In the genomic region with DNA sequence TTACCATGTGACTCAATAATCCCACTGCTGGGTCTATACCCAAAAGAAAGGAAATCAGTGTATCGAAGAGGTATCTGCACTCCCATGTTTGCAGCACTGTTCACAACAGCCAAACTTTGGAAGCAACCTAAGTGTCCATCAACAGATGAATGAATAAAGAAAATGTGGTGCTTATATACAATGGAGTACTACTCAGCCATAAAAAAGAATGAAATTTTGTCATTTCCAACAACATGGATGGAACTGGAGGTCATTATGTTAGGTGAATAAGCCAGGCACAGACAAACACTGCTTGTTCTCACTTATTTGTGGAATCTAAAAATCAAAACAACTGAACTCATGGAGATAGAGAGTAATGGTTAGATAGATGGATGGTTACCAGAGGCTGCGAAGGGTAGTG, we compare ENCODE assay signal across 29 cellular contexts.
"Had no signal": no experiment of that assay in that cellular context is flagged by ENCODE, and none has a peak within 500 bp of the region (broad histone marks: within the 10 kb centered on the region; RNA-seq: fewer than 3 reads in every experiment).

No MANE protein-coding gene starts in this region.

- H3K9me3 Mint-ChIP-seq: dendritic cell treated with granulocyte-macrophage colony-stimulating factor and Interleukin-4, amounts not matched to agents 40 ng/mL and 50 ng/mL, for 4 days; effector memory CD8-positive, alpha-beta T cell had no signal

- H3K9me3 ChIP-seq: colonic mucosa, esophagus muscularis mucosa, esophagus squamous epithelium, gastroesophageal sphincter had no signal

- H3K4me3 ChIP-seq: colonic mucosa, coronary artery, dorsolateral prefrontal cortex, esophagus muscularis mucosa, esophagus squamous epithelium, gastrocnemius medialis, gastroesophageal sphincter, heart left ventricle, heart right ventricle had no signal

- FAIRE-seq: colon, endometrium, endothelial cell of umbilical vein, frontal cortex had no signal

- H3K27ac ChIP-seq: colonic mucosa, coronary artery, dorsolateral prefrontal cortex, epithelial cell of prostate, esophagus muscularis mucosa, esophagus squamous epithelium, foreskin keratinocyte, gastrocnemius medialis, gastroesophageal sphincter, heart left ventricle, heart right ventricle had no signal

- H3K27me3 ChIP-seq: colonic mucosa, dorsolateral prefrontal cortex, esophagus muscularis mucosa, esophagus squamous epithelium, foreskin keratinocyte, gastrocnemius medialis, gastroesophageal sphincter, heart left ventricle, heart right ventricle had no signal

- H3K4me1 Mint-ChIP-seq: endodermal cell had no signal

- H3K4me1 ChIP-seq: colonic mucosa, esophagus muscularis mucosa, esophagus squamous epithelium, foreskin keratinocyte, gastroesophageal sphincter, heart left ventricle, heart right ventricle had no signal

- H3K36me3 ChIP-seq: colonic mucosa had no signal

- H3K27ac Mint-ChIP-seq: dendritic cell treated with granulocyte-macrophage colony-stimulating factor and Interleukin-4, amounts not matched to agents 40 ng/mL and 50 ng/mL, for 4 days; endodermal cell had no signal

- H3K4me3 Mint-ChIP-seq: dendritic cell treated with granulocyte-macrophage colony-stimulating factor and Interleukin-4, amounts not matched to agents 40 ng/mL and 50 ng/mL, for 4 days; effector memory CD8-positive, alpha-beta T cell; endodermal cell had no signal

- DNase-seq: colonic mucosa; cortex of kidney; dermis blood vessel endothelial cell; dorsolateral prefrontal cortex; effector CD4-positive, alpha-beta T cell; effector CD8-positive, alpha-beta T cell; effector memory CD4-positive, alpha-beta T cell; effector memory CD8-positive, alpha-beta T cell; endodermal cell; erythroblast; esophagus squamous epithelium; foreskin fibroblast; foreskin keratinocyte; foreskin melanocyte; gastrocnemius medialis; glutamatergic neuron; head of caudate nucleus; heart left ventricle; heart right ventricle had no signal

- ATAC-seq: effector memory CD8-positive, alpha-beta T cell; esophagus mucosa; foreskin keratinocyte; gastrocnemius medialis; gastroesophageal sphincter; heart left ventricle; heart right ventricle had no signal

- H3K27me3 Mint-ChIP-seq: dendritic cell treated with granulocyte-macrophage colony-stimulating factor and Interleukin-4, amounts not matched to agents 40 ng/mL and 50 ng/mL, for 4 days; effector memory CD8-positive, alpha-beta T cell had no signal
